In genomic region chr12:29283969-29284368, GRCh38 we compare ENCODE assay signal across 13 cellular contexts.
DNase-seq lines count a peak whose midpoint lies in the region; ATAC-seq, FAIRE-seq and TF ChIP-seq lines count a peak whose summit lies in the region.
"Had no signal": no experiment of that assay in that cellular context is flagged by ENCODE, and none has a peak within 500 bp of the region (broad histone marks: within the 10 kb centered on the region; RNA-seq: fewer than 3 reads in every experiment).

No MANE protein-coding gene starts in this region.

- H2AK5ac ChIP-seq in mesenchymal stem cell (ENCODE audit: low read length, severe bottlenecking): no peak overlapping the region

- H3K9me3 ChIP-seq in mesenchymal stem cell (ENCODE audit: control insufficient read depth, low read length): no peaks in the 10 kb centered on the region
- H3K9me3 ChIP-seq: HAP-1 had no signal

- H3K23ac ChIP-seq in mesenchymal stem cell (ENCODE audit: low read length in 2 of 2): no peak overlapping the region

- no peak overlapping the region for H3K4ac ChIP-seq in mesenchymal stem cell (ENCODE audit: low read depth in 1 of 2, low read length in 2 of 2)

- no peak overlapping the region for H3K4me3 ChIP-seq in mesenchymal stem cell (ENCODE audit: insufficient read depth in 1 of 2, low read depth in 1 of 2, low read length in 2 of 2)
- H3K4me3 ChIP-seq: HAP-1 had no signal

- H3K9ac ChIP-seq in mesenchymal stem cell (ENCODE audit: low read length): no peak overlapping the region

- POLR2A ChIA-PET in RWPE1 (lab: Yijun Ruan, JAX; ENCODE audit: low non-redundant PET): no interaction called here

- no peak overlapping the region for H2AFZ ChIP-seq in mesenchymal stem cell (ENCODE audit: low read depth, low read length)

- no peak overlapping the region for H2BK15ac ChIP-seq in mesenchymal stem cell (ENCODE audit: low read depth, poor library complexity, severe bottlenecking)

- H3K14ac ChIP-seq in mesenchymal stem cell (ENCODE audit: low read length in 2 of 2): no peak overlapping the region

- H3K18ac ChIP-seq in mesenchymal stem cell (ENCODE audit: low read depth in 1 of 2, low read length in 2 of 2): no peak overlapping the region

- no peak overlapping the region for H4K8ac ChIP-seq in mesenchymal stem cell (ENCODE audit: low read length)

- peak; percentile 54 for FAIRE-seq in endometrium (lab: Jason Lieb, UNC)

- no peaks in the 10 kb centered on the region for H3K27me3 ChIP-seq in mesenchymal stem cell (ENCODE audit: control insufficient read depth in 1 of 2, insufficient read depth in 1 of 2, low read length in 2 of 2)

- H3K36me3 ChIP-seq in mesenchymal stem cell (ENCODE audit: control insufficient read depth in 1 of 2, insufficient read depth in 2 of 2, low read depth in 1 of 2, low read length in 2 of 2): no peaks in the 10 kb centered on the region
- H3K36me3 ChIP-seq: HAP-1 had no signal

- H3K4me1 ChIP-seq in mesenchymal stem cell (ENCODE audit: control insufficient read depth, insufficient read depth, low read depth, low read length): no peaks in the 10 kb centered on the region
- H3K4me1 ChIP-seq: HAP-1 had no signal

- WGBS in mesenchymal stem cell: 70% methylated on average over 1 of the region's 4 CpGs

- CTCF ChIA-PET in RWPE1 (lab: Yijun Ruan, JAX): no interaction called here

- H2BK5ac ChIP-seq in mesenchymal stem cell (ENCODE audit: low read depth, low read length, poor library complexity, severe bottlenecking): no peak overlapping the region

- H2BK120ac ChIP-seq in mesenchymal stem cell (ENCODE audit: low read depth, low read length): no peak overlapping the region

- ATAC-seq in SK-N-SH treated with all-trans-retinoic acid at 6 μM for 48 hours (peak; percentile 10; the same call in 1 of the 3 replicates), HG03175 (IDR thresholded peaks at IDR 0.05; ENCODE audit: unreplicated experiment) (no peak), HG03039 (IDR thresholded peaks at IDR 0.05; ENCODE audit: unreplicated experiment) (no peak), Right ventricle myocardium inferior (no peak)
- ATAC-seq: CD8-positive, alpha-beta T cell had no signal

- intact Hi-C loops in Right ventricle myocardium inferior (cut with DNase I): no loop called here

- no peak overlapping the region for H4K91ac ChIP-seq in mesenchymal stem cell (ENCODE audit: low read length)

- peak overlapping the region; percentile 81 for H3K27ac ChIP-seq in mesenchymal stem cell (ENCODE audit: low read length, poor library complexity, severe bottlenecking)
- no peak overlapping the region for H3K27ac ChIP-seq in RWPE1

- H3K79me1 ChIP-seq in mesenchymal stem cell (replicated peaks; ENCODE audit: low read length, poor library complexity, severe bottlenecking): no peaks in the 10 kb centered on the region

- peak; percentile 16 for DNase-seq in mesenchymal stem cell
- no peak for DNase-seq in RWPE1 (ENCODE audit: low spot score)
- no peak for DNase-seq in Right ventricle myocardium inferior (ENCODE audit: missing footprints)
- DNase-seq: CD8-positive, alpha-beta T cell; NCI-H1436 treated with DMSO at 0.1 percent for 48 hours; NCI-H2081; NCI-H526 treated with DMSO at 0.1 percent for 48 hours; NK-92 treated with Interleukin-12 subunit alpha and Interleukin-12 subunit beta, amount 100 ng/mL, for 24 hours had no signal

- TF ChIP-seq CTCF in RWPE1 (conservative IDR thresholded peaks at IDR 0.05; ENCODE audit: low read depth): no peak

- no peak overlapping the region for H2BK12ac ChIP-seq in mesenchymal stem cell (ENCODE audit: low read length in 2 of 2)

- H3K4me2 ChIP-seq in mesenchymal stem cell (ENCODE audit: low read length, poor library complexity, severe bottlenecking): no peak overlapping the region

TF ChIP-seq in SK-N-SH treated with all-trans-retinoic acid at 6 μM for 48 hours, 23 proteins besides CTCF, POLR2A, EP300 and RAD21:
- TF ChIP-seq ZNF565 (CRISPR knock-in tag; conservative IDR thresholded peaks at IDR 0.05; ENCODE audit: low read depth) (no peak), ISL1 (CRISPR knock-in tag; IDR thresholded peaks at IDR 0.05) (peak; percentile 80)
- TF ChIP-seq, protein P1, sequence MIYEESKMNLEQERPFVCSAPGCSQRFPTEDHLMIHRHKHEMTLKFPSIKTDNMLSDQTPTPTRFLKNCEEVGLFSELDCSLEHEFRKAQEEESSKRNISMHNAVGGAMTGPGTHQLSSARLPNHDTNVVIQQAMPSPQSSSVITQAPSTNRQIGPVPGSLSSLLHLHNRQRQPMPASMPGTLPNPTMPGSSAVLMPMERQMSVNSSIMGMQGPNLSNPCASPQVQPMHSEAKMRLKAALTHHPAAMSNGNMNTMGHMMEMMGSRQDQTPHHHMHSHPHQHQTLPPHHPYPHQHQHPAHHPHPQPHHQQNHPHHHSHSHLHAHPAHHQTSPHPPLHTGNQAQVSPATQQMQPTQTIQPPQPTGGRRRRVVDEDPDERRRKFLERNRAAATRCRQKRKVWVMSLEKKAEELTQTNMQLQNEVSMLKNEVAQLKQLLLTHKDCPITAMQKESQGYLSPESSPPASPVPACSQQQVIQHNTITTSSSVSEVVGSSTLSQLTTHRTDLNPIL (CRISPR knock-in tag; IDR thresholded peaks at IDR 0.05; ENCODE audit: low read depth): peak; percentile 28; the same call in 1 of the 2 replicates
